In genomic region chr15:73948982-73949381, GRCh38 we compare ENCODE assay signal across 22 cellular contexts.
"Had no signal": no experiment of that assay in that cellular context is flagged by ENCODE, and none has a peak within 500 bp of the region (broad histone marks: within the 10 kb centered on the region; RNA-seq: fewer than 3 reads in every experiment).

No MANE protein-coding gene starts in this region.

- H3K9me3 ChIP-seq: pancreas, stomach, suprapubic skin, vagina had no signal

- H3K27me3 Mint-ChIP-seq: activated naive CD8-positive, alpha-beta T cell; activated T-cell treated with anti-CD3 and anti-CD28 coated beads, Interleukin-2, amount 50 U/mL, for 24 hours; activated T-helper 17 cell treated with anti-CD3 and anti-CD28 coated beads, Interleukin-2, amount 50 U/mL, for 72 hours; naive thymus-derived CD8-positive, alpha-beta T cell had no signal

- H3K36me3 Mint-ChIP-seq: activated naive CD8-positive, alpha-beta T cell; naive thymus-derived CD8-positive, alpha-beta T cell; stimulated activated memory B cell treated with anti-CD40 and anti-IgM and Interleukin-4, amounts not matched to agents 10 μg/mL and 1 μg/mL and 100 μg/mL, for 72 hours; WTC11 had no signal

- H3K4me3 Mint-ChIP-seq: activated naive CD8-positive, alpha-beta T cell; activated T-cell treated with anti-CD3 and anti-CD28 coated beads, Interleukin-2, amount 50 U/mL, for 24 hours; activated T-helper 17 cell treated with anti-CD3 and anti-CD28 coated beads, Interleukin-2, amount 50 U/mL, for 72 hours; dendritic cell treated with granulocyte-macrophage colony-stimulating factor and Interleukin-4, amounts not matched to agents 40 ng/mL and 50 ng/mL, for 4 days; naive thymus-derived CD8-positive, alpha-beta T cell; stimulated activated memory B cell treated with anti-CD40 and anti-IgM and Interleukin-4, amounts not matched to agents 10 μg/mL and 1 μg/mL and 100 μg/mL, for 72 hours; WTC11 had no signal

- H3K36me3 ChIP-seq: pancreas had no signal

- H3K27ac Mint-ChIP-seq: activated naive CD8-positive, alpha-beta T cell; activated T-cell treated with anti-CD3 and anti-CD28 coated beads, Interleukin-2, amount 50 U/mL, for 24 hours; activated T-helper 17 cell treated with anti-CD3 and anti-CD28 coated beads, Interleukin-2, amount 50 U/mL, for 72 hours; dendritic cell treated with granulocyte-macrophage colony-stimulating factor and Interleukin-4, amounts not matched to agents 40 ng/mL and 50 ng/mL, for 4 days; stimulated activated memory B cell treated with anti-CD40 and anti-IgM and Interleukin-4, amounts not matched to agents 10 μg/mL and 1 μg/mL and 100 μg/mL, for 72 hours; WTC11 had no signal

- H3K27ac ChIP-seq: pancreas, suprapubic skin, vagina had no signal

- DNase-seq: activated CD4-positive, alpha-beta T cell treated with anti-CD3 and anti-CD28 coated beads, Interleukin-2, amount 50 U/mL, for 4 hours; activated CD8-positive, alpha-beta memory T cell treated with anti-CD3 and anti-CD28 coated beads for 24 hours; activated CD8-positive, alpha-beta memory T cell treated with anti-CD3 and anti-CD28 coated beads, Interleukin-2, amount 50 U/mL, for 4 hours; activated T-cell treated with anti-CD3 and anti-CD28 coated beads, Interleukin-2, amount 50 U/mL, for 24 hours; amniotic stem cell; effector CD4-positive, alpha-beta T cell; erythroblast; foreskin fibroblast; pancreas; right cardiac atrium; stimulated activated CD4-positive, alpha-beta T cell treated with anti-CD3 and anti-CD28 coated beads, Interleukin-2, amount 100 ng/mL, for 24 hours; stomach; T-helper 1 cell; trophoblast cell had no signal

- H3K4me3 ChIP-seq: pancreas, stomach, suprapubic skin, vagina had no signal

- H3K9me3 Mint-ChIP-seq: activated T-cell treated with anti-CD3 and anti-CD28 coated beads, Interleukin-2, amount 50 U/mL, for 24 hours; activated T-helper 17 cell treated with anti-CD3 and anti-CD28 coated beads, Interleukin-2, amount 50 U/mL, for 72 hours; dendritic cell treated with granulocyte-macrophage colony-stimulating factor and Interleukin-4, amounts not matched to agents 40 ng/mL and 50 ng/mL, for 4 days; naive thymus-derived CD8-positive, alpha-beta T cell; stimulated activated memory B cell treated with anti-CD40 and anti-IgM and Interleukin-4, amounts not matched to agents 10 μg/mL and 1 μg/mL and 100 μg/mL, for 72 hours; WTC11 had no signal

- H3K27me3 ChIP-seq: pancreas, stomach, suprapubic skin, vagina had no signal

- ATAC-seq: activated T-helper 17 cell treated with anti-CD3 and anti-CD28 coated beads, Interleukin-2, amount 50 U/mL, for 72 hours; naive thymus-derived CD8-positive, alpha-beta T cell; pancreas; right cardiac atrium; stimulated activated memory B cell treated with anti-CD40 and anti-IgM and Interleukin-4, amounts not matched to agents 10 μg/mL and 1 μg/mL and 100 μg/mL, for 72 hours; WTC11 had no signal
